Comparison of ENCODE assay signal across 17 cellular contexts in the genomic region with DNA sequence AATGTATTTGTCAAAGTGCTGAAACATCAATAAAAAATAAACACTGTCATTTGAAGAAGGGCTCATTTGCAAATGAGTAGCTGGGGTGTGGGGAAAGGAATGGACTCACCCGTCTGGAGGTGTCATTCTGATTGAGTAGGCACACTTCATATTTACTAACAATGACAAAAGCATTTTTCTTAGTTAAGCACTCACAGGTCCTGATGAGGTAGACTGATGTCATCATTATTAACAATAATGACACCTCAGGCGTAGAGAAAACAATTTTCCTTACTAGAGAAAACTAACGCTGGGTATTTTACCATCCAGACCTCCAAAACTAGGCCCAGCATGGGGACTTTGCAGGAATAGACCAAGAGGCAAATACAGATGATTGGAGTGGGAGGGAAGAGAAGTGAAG.
DNase-seq lines count a peak whose midpoint lies in the region; ATAC-seq, FAIRE-seq and TF ChIP-seq lines count a peak whose summit lies in the region.
"Had no signal": no experiment of that assay in that cellular context is flagged by ENCODE, and none has a peak within 500 bp of the region (broad histone marks: within the 10 kb centered on the region; RNA-seq: fewer than 3 reads in every experiment).

No MANE protein-coding gene starts in this region.

- CTCF ChIA-PET in A549 (lab: Yijun Ruan, JAX) = interaction anchor here (1.2 kb wide), 1 partner anchor 69 kb away, joined by 3 read pairs; no protein-coding TSS in a partner anchor
- CTCF ChIA-PET in Panc1 (lab: Charles Lee) = no interaction called here

- BruUV-seq in Panc1 (replicated peaks; lab: Mats Ljungman, UMichigan) = no TSS peak

- no peak for TF ChIP-seq RAD21 in A549 (conservative IDR thresholded peaks at IDR 0.05 in 1 of 2, IDR thresholded peaks at IDR 0.05 in 1 of 2)

- H3K4me1 ChIP-seq in A549 = peaks cover 47% of the 10 kb centered on the region
- H3K4me1 ChIP-seq in Panc1 (ENCODE audit: control insufficient read depth, insufficient read depth, low read length) = peaks cover 23% of the 10 kb centered on the region

- H3K36me3 ChIP-seq in Panc1 (ENCODE audit: control insufficient read depth, insufficient read depth, low read length) = no peaks in the 10 kb centered on the region

- TF ChIP-seq EP300 in A549 (IDR thresholded peaks at IDR 0.05) = no peak

- H3K4me2 ChIP-seq in A549 = no peak overlapping the region

- H3K9me3 ChIP-seq in A549 (no peaks in the 10 kb centered on the region), Panc1 (ENCODE audit: control insufficient read depth, insufficient read depth, low read depth, low read length) (no peaks in the 10 kb centered on the region)

- H3K4me3 ChIP-seq in A549 (no peak overlapping the region), Panc1 (ENCODE audit: low read depth in 2 of 2, low read length in 2 of 2) (no peak overlapping the region), epithelial cell of esophagus (ENCODE audit: low read length) (no peak overlapping the region), coronary artery (no peak overlapping the region)

- no peak for FAIRE-seq in A549 (lab: Jason Lieb, UNC)
- FAIRE-seq: GM12892, GM18507, H1 had no signal

- in situ Hi-C loops in Panc1 (cut with HindIII; ENCODE audit: low pct_unique_long_range_greater_than_20kb, low sequenced_read_pairs) = no loop called here

- TF ChIP-seq CTCF in A549 (IDR thresholded peaks at IDR 0.05) (no peak), Panc1 (IDR thresholded peaks at IDR 0.05) (no peak), epithelial cell of esophagus (IDR thresholded peaks at IDR 0.05; ENCODE audit: insufficient read depth, low read depth, low read length, missing control alignments) (no peak), coronary artery (IDR thresholded peaks at IDR 0.05) (no peak)

- POLR2A ChIA-PET in A549 (lab: Yijun Ruan, JAX) (no interaction called here), Panc1 (lab: Charles Lee) (no interaction called here)

- no peak for ATAC-seq in A549
- no peak for ATAC-seq in Panc1

- TF ChIP-seq POLR2A in A549 (IDR thresholded peaks at IDR 0.05; ENCODE audit: low read length) = no peak

- intact Hi-C loops in Panc1 (cut with micrococcal nuclease; ENCODE audit: unreplicated experiment) = no loop called here

- H3K27ac ChIP-seq in A549 (peak overlapping the region; percentile 86 to 89; a peak in 4 of 6 replicates), Panc1 (ENCODE audit: low read length) (peak overlapping the region; percentile 76), coronary artery (no peak overlapping the region)
- H3K27ac ChIP-seq: 22Rv1 had no signal

- no peaks in the 10 kb centered on the region for H3K27me3 ChIP-seq in Panc1 (ENCODE audit: control insufficient read depth, insufficient read depth, low read length)

- 90% methylated on average over 3 of the region's 3 CpGs for WGBS in A549 (ENCODE audit: missing lambda C conversion rate)

- DNase-seq in DMS53 (lab: John Stamatoyannopoulos, UW) (peak; percentile 24), DMS53 treated with DMSO at 0.1 percent for 48 hours (lab: John Stamatoyannopoulos, UW; ENCODE audit: unreplicated experiment) (no peak), A549 (ENCODE audit: low read depth in 1 of 2, low spot score in 1 of 2) (no peak), Panc1 (ENCODE audit: low read depth, low spot score) (no peak), epithelial cell of esophagus (ENCODE audit: low read depth) (peak; percentile 23), NCI-H2029 (lab: John Stamatoyannopoulos, UW) (no peak), NCI-H69 (lab: John Stamatoyannopoulos, UW) (no peak), coronary artery (ENCODE audit: low spot score) (no peak)
- DNase-seq: DMS 273 treated with DMSO at 0.1 percent for 48 hours, KG1, NCI-H187, NCI-H2227 treated with DMSO at 0.1 percent for 48 hours, NCI-H526 had no signal

TF ChIP-seq in A549, 52 proteins besides CTCF, POLR2A, EP300 and RAD21:
- TF ChIP-seq KDM5A (IDR thresholded peaks at IDR 0.05) (no peak), NR3C1 (IDR thresholded peaks at IDR 0.05) (no peak), MYC (IDR thresholded peaks at IDR 0.05; ENCODE audit: borderline replicate concordance, low read length) (no peak), HOXB5 (CRISPR knock-in tag; IDR thresholded peaks at IDR 0.05) (no peak), GATA3 (IDR thresholded peaks at IDR 0.05; ENCODE audit: borderline replicate concordance) (no peak), CBX8 (IDR thresholded peaks at IDR 0.05) (no peak), JUN (IDR thresholded peaks at IDR 0.05) (no peak), SMC3 (IDR thresholded peaks at IDR 0.05) (no peak)
- TF ChIP-seq, protein P1, sequence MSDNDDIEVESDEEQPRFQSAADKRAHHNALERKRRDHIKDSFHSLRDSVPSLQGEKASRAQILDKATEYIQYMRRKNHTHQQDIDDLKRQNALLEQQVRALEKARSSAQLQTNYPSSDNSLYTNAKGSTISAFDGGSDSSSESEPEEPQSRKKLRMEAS (IDR thresholded peaks at IDR 0.05) = no peak

Comparison
In these comparisons a context has a peak if more than half of its experiments do, and no peak if none do; other contexts are left out.
1. DNase-seq: peak in DMS53 (single experiment) and epithelial cell of esophagus (single experiment); none in DMS53 treated with DMSO at 0.1 percent for 48 hours (single experiment), A549 (0 of 2), Panc1 (single experiment), NCI-H2029 (single experiment), NCI-H69 (single experiment) and coronary artery (single experiment).
2. H3K27ac ChIP-seq: peak in A549 (2 of 2) and Panc1 (single experiment); none in coronary artery (0 of 2).